1 cellular context compared by ENCODE assay signal in the genomic region with DNA sequence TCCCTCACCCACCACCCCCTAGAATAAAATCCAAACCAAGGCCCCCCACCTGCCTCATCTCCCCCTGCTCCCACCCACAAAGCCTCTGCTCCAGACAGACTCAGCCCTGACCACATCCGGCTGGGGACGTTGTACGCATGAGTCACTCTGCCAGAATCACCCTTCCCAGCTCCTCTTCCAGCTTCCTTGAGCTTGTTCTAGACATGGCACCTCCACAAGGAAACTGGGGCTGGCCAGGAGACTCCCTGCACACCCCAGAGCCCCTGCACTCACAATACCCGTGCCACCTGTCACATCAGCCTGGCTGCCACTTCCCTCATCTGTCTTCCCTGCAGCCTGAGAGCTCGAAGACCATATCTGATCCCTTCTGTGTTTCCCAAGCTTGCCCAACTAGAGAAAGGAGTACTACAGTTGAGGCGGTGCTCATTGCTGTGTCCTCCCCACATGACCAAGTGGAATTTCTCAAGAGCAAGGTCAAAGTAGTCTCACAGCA.
TF ChIP-seq lines count a peak whose summit lies in the region.

No MANE protein-coding gene starts in this region.

TF ChIP-seq in K562, 482 proteins besides CTCF, POLR2A, EP300 and RAD21 (continued from another document):
- TF ChIP-seq, protein P1, sequence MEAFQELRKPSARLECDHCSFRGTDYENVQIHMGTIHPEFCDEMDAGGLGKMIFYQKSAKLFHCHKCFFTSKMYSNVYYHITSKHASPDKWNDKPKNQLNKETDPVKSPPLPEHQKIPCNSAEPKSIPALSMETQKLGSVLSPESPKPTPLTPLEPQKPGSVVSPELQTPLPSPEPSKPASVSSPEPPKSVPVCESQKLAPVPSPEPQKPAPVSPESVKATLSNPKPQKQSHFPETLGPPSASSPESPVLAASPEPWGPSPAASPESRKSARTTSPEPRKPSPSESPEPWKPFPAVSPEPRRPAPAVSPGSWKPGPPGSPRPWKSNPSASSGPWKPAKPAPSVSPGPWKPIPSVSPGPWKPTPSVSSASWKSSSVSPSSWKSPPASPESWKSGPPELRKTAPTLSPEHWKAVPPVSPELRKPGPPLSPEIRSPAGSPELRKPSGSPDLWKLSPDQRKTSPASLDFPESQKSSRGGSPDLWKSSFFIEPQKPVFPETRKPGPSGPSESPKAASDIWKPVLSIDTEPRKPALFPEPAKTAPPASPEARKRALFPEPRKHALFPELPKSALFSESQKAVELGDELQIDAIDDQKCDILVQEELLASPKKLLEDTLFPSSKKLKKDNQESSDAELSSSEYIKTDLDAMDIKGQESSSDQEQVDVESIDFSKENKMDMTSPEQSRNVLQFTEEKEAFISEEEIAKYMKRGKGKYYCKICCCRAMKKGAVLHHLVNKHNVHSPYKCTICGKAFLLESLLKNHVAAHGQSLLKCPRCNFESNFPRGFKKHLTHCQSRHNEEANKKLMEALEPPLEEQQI (IDR thresholded peaks at IDR 0.05), result no peak
- TF ChIP-seq ZNF583 (CRISPR knock-in tag; IDR thresholded peaks at IDR 0.05) (no peak), ZNF175 (CRISPR knock-in tag; IDR thresholded peaks at IDR 0.05; ENCODE audit: low read depth) (peak; percentile 92), C11orf30 (IDR thresholded peaks at IDR 0.05; ENCODE audit: low read depth) (no peak), GABPB1 (CRISPR knock-in tag; IDR thresholded peaks at IDR 0.05) (peak; percentile 60; the same call in 1 of the 2 replicates), SMARCE1 (IDR thresholded peaks at IDR 0.05) (peak; percentile 71), ELF1 (tag; IDR thresholded peaks at IDR 0.05) (no peak), ZNF639 (CRISPR knock-in tag; conservative IDR thresholded peaks at IDR 0.05 in 1 of 2, IDR thresholded peaks at IDR 0.05 in 1 of 2) (peak in 1 of 2 experiments; percentile 49; a peak in 1 of 4 replicates), VEZF1 (CRISPR knock-in tag; IDR thresholded peaks at IDR 0.05) (peak; percentile 41), ZNF592 (IDR thresholded peaks at IDR 0.05) (peak; percentile 67), SMAD4 (CRISPR knock-in tag; conservative IDR thresholded peaks at IDR 0.05) (peak; percentile 37), SMARCC2 (IDR thresholded peaks at IDR 0.05; ENCODE audit: low read depth) (peak; percentile 29; the same call in 1 of the 2 replicates), ZKSCAN8 (CRISPR knock-in tag; IDR thresholded peaks at IDR 0.05) (peak; percentile 56; the same call in 1 of the 2 replicates), MED1 (CRISPR knock-in tag; IDR thresholded peaks at IDR 0.05; ENCODE audit: borderline replicate concordance) (no peak), ARID1B (IDR thresholded peaks at IDR 0.05) (peak; percentile 75), SIN3B (IDR thresholded peaks at IDR 0.05; ENCODE audit: low read depth) (no peak), CEBPB (tag; IDR thresholded peaks at IDR 0.05) (peak; percentile 44; the same call in 1 of the 2 replicates)
- TF ChIP-seq, protein P2, sequence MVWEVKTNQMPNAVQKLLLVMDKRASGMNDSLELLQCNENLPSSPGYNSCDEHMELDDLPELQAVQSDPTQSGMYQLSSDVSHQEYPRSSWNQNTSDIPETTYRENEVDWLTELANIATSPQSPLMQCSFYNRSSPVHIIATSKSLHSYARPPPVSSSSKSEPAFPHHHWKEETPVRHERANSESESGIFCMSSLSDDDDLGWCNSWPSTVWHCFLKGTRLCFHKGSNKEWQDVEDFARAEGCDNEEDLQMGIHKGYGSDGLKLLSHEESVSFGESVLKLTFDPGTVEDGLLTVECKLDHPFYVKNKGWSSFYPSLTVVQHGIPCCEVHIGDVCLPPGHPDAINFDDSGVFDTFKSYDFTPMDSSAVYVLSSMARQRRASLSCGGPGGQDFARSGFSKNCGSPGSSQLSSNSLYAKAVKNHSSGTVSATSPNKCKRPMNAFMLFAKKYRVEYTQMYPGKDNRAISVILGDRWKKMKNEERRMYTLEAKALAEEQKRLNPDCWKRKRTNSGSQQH (CRISPR knock-in tag; IDR thresholded peaks at IDR 0.05), result 0 out of 2 replicates have a peak, but pooled peaks have one; percentile 6
- TF ChIP-seq, protein P3, sequence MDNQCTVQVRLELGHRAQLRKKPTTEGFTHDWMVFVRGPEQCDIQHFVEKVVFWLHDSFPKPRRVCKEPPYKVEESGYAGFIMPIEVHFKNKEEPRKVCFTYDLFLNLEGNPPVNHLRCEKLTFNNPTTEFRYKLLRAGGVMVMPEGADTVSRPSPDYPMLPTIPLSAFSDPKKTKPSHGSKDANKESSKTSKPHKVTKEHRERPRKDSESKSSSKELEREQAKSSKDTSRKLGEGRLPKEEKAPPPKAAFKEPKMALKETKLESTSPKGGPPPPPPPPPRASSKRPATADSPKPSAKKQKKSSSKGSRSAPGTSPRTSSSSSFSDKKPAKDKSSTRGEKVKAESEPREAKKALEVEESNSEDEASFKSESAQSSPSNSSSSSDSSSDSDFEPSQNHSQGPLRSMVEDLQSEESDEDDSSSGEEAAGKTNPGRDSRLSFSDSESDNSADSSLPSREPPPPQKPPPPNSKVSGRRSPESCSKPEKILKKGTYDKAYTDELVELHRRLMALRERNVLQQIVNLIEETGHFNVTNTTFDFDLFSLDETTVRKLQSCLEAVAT (IDR thresholded peaks at IDR 0.05), result peak in 1 of 2 experiments; percentile 57; a peak in 2 of 4 replicates
- TF ChIP-seq, protein P4, sequence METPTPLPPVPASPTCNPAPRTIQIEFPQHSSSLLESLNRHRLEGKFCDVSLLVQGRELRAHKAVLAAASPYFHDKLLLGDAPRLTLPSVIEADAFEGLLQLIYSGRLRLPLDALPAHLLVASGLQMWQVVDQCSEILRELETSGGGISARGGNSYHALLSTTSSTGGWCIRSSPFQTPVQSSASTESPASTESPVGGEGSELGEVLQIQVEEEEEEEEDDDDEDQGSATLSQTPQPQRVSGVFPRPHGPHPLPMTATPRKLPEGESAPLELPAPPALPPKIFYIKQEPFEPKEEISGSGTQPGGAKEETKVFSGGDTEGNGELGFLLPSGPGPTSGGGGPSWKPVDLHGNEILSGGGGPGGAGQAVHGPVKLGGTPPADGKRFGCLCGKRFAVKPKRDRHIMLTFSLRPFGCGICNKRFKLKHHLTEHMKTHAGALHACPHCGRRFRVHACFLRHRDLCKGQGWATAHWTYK (CRISPR knock-in tag; IDR thresholded peaks at IDR 0.05), result 0 out of 2 replicates have a peak, but pooled peaks have one; percentile 29
- TF ChIP-seq, protein P5, sequence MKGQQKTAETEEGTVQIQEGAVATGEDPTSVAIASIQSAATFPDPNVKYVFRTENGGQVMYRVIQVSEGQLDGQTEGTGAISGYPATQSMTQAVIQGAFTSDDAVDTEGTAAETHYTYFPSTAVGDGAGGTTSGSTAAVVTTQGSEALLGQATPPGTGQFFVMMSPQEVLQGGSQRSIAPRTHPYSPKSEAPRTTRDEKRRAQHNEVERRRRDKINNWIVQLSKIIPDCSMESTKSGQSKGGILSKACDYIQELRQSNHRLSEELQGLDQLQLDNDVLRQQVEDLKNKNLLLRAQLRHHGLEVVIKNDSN (CRISPR knock-in tag; IDR thresholded peaks at IDR 0.05), result 0 out of 2 replicates have a peak, but pooled peaks have one; percentile 44
- TF ChIP-seq, protein P6, sequence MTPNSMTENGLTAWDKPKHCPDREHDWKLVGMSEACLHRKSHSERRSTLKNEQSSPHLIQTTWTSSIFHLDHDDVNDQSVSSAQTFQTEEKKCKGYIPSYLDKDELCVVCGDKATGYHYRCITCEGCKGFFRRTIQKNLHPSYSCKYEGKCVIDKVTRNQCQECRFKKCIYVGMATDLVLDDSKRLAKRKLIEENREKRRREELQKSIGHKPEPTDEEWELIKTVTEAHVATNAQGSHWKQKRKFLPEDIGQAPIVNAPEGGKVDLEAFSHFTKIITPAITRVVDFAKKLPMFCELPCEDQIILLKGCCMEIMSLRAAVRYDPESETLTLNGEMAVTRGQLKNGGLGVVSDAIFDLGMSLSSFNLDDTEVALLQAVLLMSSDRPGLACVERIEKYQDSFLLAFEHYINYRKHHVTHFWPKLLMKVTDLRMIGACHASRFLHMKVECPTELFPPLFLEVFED (CRISPR knock-in tag; conservative IDR thresholded peaks at IDR 0.05), result 0 out of 2 replicates have a peak, but pooled peaks have one; percentile 54
